In the genomic region with DNA sequence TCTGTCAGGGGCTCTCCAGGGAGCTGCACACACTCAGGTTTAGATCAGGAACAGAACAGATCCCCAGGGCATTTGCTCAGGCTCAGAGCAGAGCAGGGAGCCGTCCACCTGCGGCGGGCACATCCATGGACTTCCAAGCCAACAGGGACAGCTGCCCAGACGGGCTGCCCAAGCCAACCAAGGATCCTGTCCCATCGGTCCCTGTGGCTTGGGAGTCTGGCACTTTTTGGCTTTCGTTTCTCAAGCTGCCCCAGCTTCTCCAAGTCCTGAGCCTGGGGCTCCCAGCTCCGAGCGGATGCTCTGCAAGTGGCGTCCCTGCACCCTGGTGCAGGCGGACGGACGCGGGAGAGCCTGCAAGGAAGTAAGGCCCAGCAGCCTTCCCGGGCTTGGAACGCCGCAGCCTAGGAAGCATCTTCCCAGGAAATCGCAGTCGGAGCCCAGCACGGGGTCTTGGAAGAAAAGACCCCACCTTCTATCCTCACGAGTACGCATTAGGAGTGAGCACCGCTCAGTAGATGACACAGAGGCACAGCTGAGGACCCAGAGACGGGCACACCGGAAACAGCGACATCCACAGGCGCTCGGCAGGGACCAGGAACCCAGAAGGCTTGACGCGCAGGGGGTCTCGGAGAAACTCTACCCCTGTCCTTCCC, we compare ENCODE assay signal across 20 cellular contexts. TPM values are rescaled to one million over a fixed set of nuclear protein-coding genes. Genes with fewer than 3 reads are reported as not detected.
DNase-seq lines count a peak whose midpoint lies in the region; ATAC-seq and TF ChIP-seq lines count a peak whose summit lies in the region.
"Had no signal": no experiment of that assay in that cellular context is flagged by ENCODE, and none has a peak within 500 bp of the region (broad histone marks: within the 10 kb centered on the region; RNA-seq: fewer than 3 reads in every experiment).

No MANE protein-coding gene starts in this region.

- no peak overlapping the region for H3K27ac ChIP-seq in CD4-positive, CD25-positive, alpha-beta regulatory T cell (ENCODE audit: insufficient read depth, low read length, poor library complexity, severe bottlenecking)
- peak overlapping the region; percentile 96 for H3K27ac ChIP-seq in VCaP
- peak overlapping the region in 11 of 21 experiments; percentile 16 to 79 (median 46) for H3K27ac ChIP-seq in skin epidermis
- H3K27ac ChIP-seq in adrenal gland: no peak overlapping the region
- H3K27ac ChIP-seq: SJSA1 had no signal

- TF ChIP-seq CTCF in VCaP (conservative IDR thresholded peaks at IDR 0.05) (no peak), adrenal gland (IDR thresholded peaks at IDR 0.05) (no peak)

- no peak for DNase-seq in CD4-positive, CD25-positive, alpha-beta regulatory T cell
- DNase-seq in left ventricle myocardium superior: peak; percentile 31
- DNase-seq in adrenal gland: no peak
- DNase-seq in NCI-H1436 (lab: John Stamatoyannopoulos, UW): no peak
- DNase-seq in NOMO-1 (lab: John Stamatoyannopoulos, UW; ENCODE audit: unreplicated experiment in 2 of 2): no peak
- DNase-seq: activated CD4-positive, alpha-beta T cell treated with anti-CD3 and anti-CD28 coated beads, Interleukin-2, amount 50 U/mL, for 4 hours; activated gamma-delta T cell treated with Interleukin-2 at 50 U/mL for 16 hours; DMS 273 treated with DMSO at 0.1 percent for 48 hours; effector CD4-positive, alpha-beta T cell; nephron progenitor cell; stimulated activated CD4-positive, alpha-beta T cell treated with anti-CD3 and anti-CD28 coated beads, Interleukin-4, amount 100 ng/mL, for 4 hours had no signal

- H3K27ac Mint-ChIP-seq in CD4-positive, CD25-positive, alpha-beta regulatory T cell: peak overlapping the region in 2 of 3 donors; percentile 20 to 55
- H3K27ac Mint-ChIP-seq: nephron progenitor cell, progenitor cell of endocrine pancreas, WTC11 had no signal

- H3K4me1 Mint-ChIP-seq in CD4-positive, CD25-positive, alpha-beta regulatory T cell: peaks cover 18 to 70% (median 37%) of the 10 kb centered on the region in 4 donors

- H3K4me1 ChIP-seq in CD4-positive, CD25-positive, alpha-beta regulatory T cell (ENCODE audit: control insufficient read depth, insufficient read depth, low read length, poor library complexity, severe bottlenecking): peaks cover 61% of the 10 kb centered on the region
- peaks cover 1 to 54% of the 10 kb centered on the region in 2 donors for H3K4me1 ChIP-seq in adrenal gland (replicated peaks in 1 of 2)
- H3K4me1 ChIP-seq: SJSA1 had no signal

- H3K4me3 ChIP-seq in CD4-positive, CD25-positive, alpha-beta regulatory T cell (ENCODE audit: low read depth, low read length): no peak overlapping the region
- H3K4me3 ChIP-seq in skin epidermis: no peak overlapping the region
- no peak overlapping the region for H3K4me3 ChIP-seq in adrenal gland
- H3K4me3 ChIP-seq: K562, SJSA1 had no signal

- H3K9me3 ChIP-seq in CD4-positive, CD25-positive, alpha-beta regulatory T cell (ENCODE audit: control insufficient read depth in 2 of 2, low read length in 2 of 2): no peaks in the 10 kb centered on the region
- no peaks in the 10 kb centered on the region for H3K9me3 ChIP-seq in adrenal gland (replicated peaks in 1 of 3)
- H3K9me3 ChIP-seq: SJSA1 had no signal

- no peak overlapping the region for H3K4me3 Mint-ChIP-seq in CD4-positive, CD25-positive, alpha-beta regulatory T cell
- H3K4me3 Mint-ChIP-seq: CD14-positive monocyte, nephron progenitor cell, WTC11 had no signal

- no peaks in the 10 kb centered on the region for H3K36me3 Mint-ChIP-seq in CD4-positive, CD25-positive, alpha-beta regulatory T cell
- H3K36me3 Mint-ChIP-seq: WTC11 had no signal

- ATAC-seq in CD4-positive, CD25-positive, alpha-beta regulatory T cell (ENCODE audit: low read depth in 2 of 2): no peak
- no peak for ATAC-seq in left ventricle myocardium superior
- no peak for ATAC-seq in GM18505 (IDR thresholded peaks at IDR 0.05; ENCODE audit: unreplicated experiment)
- ATAC-seq: esophagus mucosa, K562, WTC11 had no signal

- WGBS in adrenal gland, 4 donors: 90 to 98% (median 93%) methylated on average over 19 to 30 of the region's 30 CpGs

- H3K36me3 ChIP-seq in CD4-positive, CD25-positive, alpha-beta regulatory T cell (ENCODE audit: control insufficient read depth, insufficient read depth, low read length): no peaks in the 10 kb centered on the region
- no peaks in the 10 kb centered on the region for H3K36me3 ChIP-seq in adrenal gland (replicated peaks in 1 of 2)
- H3K36me3 ChIP-seq: SJSA1 had no signal

- H3K27me3 ChIP-seq in CD4-positive, CD25-positive, alpha-beta regulatory T cell (ENCODE audit: control insufficient read depth, insufficient read depth, low read length): no peaks in the 10 kb centered on the region
- H3K27me3 ChIP-seq in adrenal gland: no peaks in the 10 kb centered on the region
- H3K27me3 ChIP-seq: SJSA1 had no signal

- H3K9me3 Mint-ChIP-seq in CD4-positive, CD25-positive, alpha-beta regulatory T cell: peaks cover 0 to 2% (median 0%) of the 10 kb centered on the region in 7 donors
- H3K9me3 Mint-ChIP-seq: nephron progenitor cell, WTC11 had no signal

- no peak for TF ChIP-seq POLR2A in adrenal gland (IDR thresholded peaks at IDR 0.05)
- no peak for TF ChIP-seq POLR2A in GM18505 (IDR thresholded peaks at IDR 0.05; ENCODE audit: borderline replicate concordance, extremely low read depth, insufficient read depth, insufficient read length)

- no peaks in the 10 kb centered on the region for H3K27me3 Mint-ChIP-seq in CD4-positive, CD25-positive, alpha-beta regulatory T cell
- H3K27me3 Mint-ChIP-seq: progenitor cell of endocrine pancreas had no signal

- intact Hi-C loops in left ventricle myocardium superior (cut with micrococcal nuclease): no loop called here
- intact Hi-C loops in adrenal gland (cut with DNase I): no loop called here

RNA-seq across cellular contexts. Expression of a gene that starts 6.0 kb away (rescaled TPM):
- total RNA-seq in CD4-positive, CD25-positive, alpha-beta regulatory T cell: 21.5 TPM
- polyA plus RNA-seq in CD4-positive, CD25-positive, alpha-beta regulatory T cell: 10 to 100 TPM; 14.1 to 26.4 (median 19.4) TPM
- total RNA-seq in left ventricle myocardium superior: 41.5 TPM
- total RNA-seq in adrenal gland: 10 to 100 TPM in 4 of 8 donors, 1 to 10 TPM in 4; 2.8 to 17.3 (median 9.9) TPM
- polyA plus RNA-seq in adrenal gland: 10 to 100 TPM in 1 of 3 donors, 1 to 10 TPM in 1, under 1 TPM in 1; 0.90 to 14.2 (median 7.9) TPM

RNA-seq across cellular contexts. Expression of a gene that starts 37.5 kb away (rescaled TPM):
- not detected for total RNA-seq in CD4-positive, CD25-positive, alpha-beta regulatory T cell
- polyA plus RNA-seq in CD4-positive, CD25-positive, alpha-beta regulatory T cell: under 1 TPM in 1 of 4 donors, not detected in 3; 0.10 TPM
- total RNA-seq in left ventricle myocardium superior: 2.8 TPM
- 10 to 100 TPM in 6 of 8 donors, 1 to 10 TPM in 2; 3.5 to 44.1 (median 22.5) TPM for total RNA-seq in adrenal gland
- polyA plus RNA-seq in adrenal gland: 10 to 100 TPM in 1 of 3 donors, 1 to 10 TPM in 2; 1.9 to 22.4 (median 9.1) TPM
- total RNA-seq: SJSA1 had no signal

Comparison
In these comparisons a context has a peak if more than half of its experiments do, and no peak if none do; other contexts are left out.
1. H3K27ac ChIP-seq: peak in VCaP (single experiment) and skin epidermis (11 of 21); none in CD4-positive, CD25-positive, alpha-beta regulatory T cell (single experiment) and adrenal gland (0 of 5).